In genomic region chr14:78092040-78092439, GRCh38 we compare ENCODE assay signal across 21 cellular contexts.
DNase-seq lines count a peak whose midpoint lies in the region; ATAC-seq and TF ChIP-seq lines count a peak whose summit lies in the region.
"Had no signal": no experiment of that assay in that cellular context is flagged by ENCODE, and none has a peak within 500 bp of the region (broad histone marks: within the 10 kb centered on the region; RNA-seq: fewer than 3 reads in every experiment).

No MANE protein-coding gene starts in this region.

- H3K36me3 ChIP-seq in RWPE2 (ENCODE audit: low read depth), result no peaks in the 10 kb centered on the region
- no peaks in the 10 kb centered on the region for H3K36me3 ChIP-seq in neuronal stem cell (replicated peaks in 1 of 2; ENCODE audit: control insufficient read depth in 2 of 2, insufficient read depth in 2 of 2, low read length in 2 of 2)
- H3K36me3 ChIP-seq: BE2C had no signal

- H3K4me1 ChIP-seq in RWPE2 (ENCODE audit: insufficient read depth, poor library complexity, severe bottlenecking), result no peaks in the 10 kb centered on the region
- peaks cover 0 to 2% of the 10 kb centered on the region in 2 donors for H3K4me1 ChIP-seq in neuronal stem cell (ENCODE audit: control insufficient read depth in 2 of 2, insufficient read depth in 1 of 2, low read depth in 1 of 2, low read length in 2 of 2)
- H3K4me1 ChIP-seq: BE2C had no signal

- peak overlapping the region; percentile 51 for H3K18ac ChIP-seq in neuronal stem cell (ENCODE audit: low read length)

- no peak overlapping the region for H2BK15ac ChIP-seq in neuronal stem cell (ENCODE audit: low read length)

- H3K27ac ChIP-seq in RWPE2 (ENCODE audit: poor library complexity, severe bottlenecking) (no peak overlapping the region), neuronal stem cell (replicated peaks; ENCODE audit: low read length) (no peak overlapping the region)
- H3K27ac ChIP-seq: GM23248, HL-60 had no signal

- TF ChIP-seq CTCF in RWPE2 (IDR thresholded peaks at IDR 0.05; ENCODE audit: poor library complexity, severe bottlenecking), result no peak

- no peak overlapping the region for H2BK12ac ChIP-seq in neuronal stem cell (ENCODE audit: low read length)

- no peak overlapping the region for H3K4me2 ChIP-seq in neuronal stem cell (ENCODE audit: insufficient read depth, low read length, poor library complexity, severe bottlenecking)

- peak overlapping the region; percentile 8 for H3K23ac ChIP-seq in neuronal stem cell (ENCODE audit: low read depth, low read length, poor library complexity)

- H3K9me3 ChIP-seq in RWPE2 (ENCODE audit: severe bottlenecking) (no peaks in the 10 kb centered on the region), neuronal stem cell (replicated peaks in 1 of 2; ENCODE audit: control insufficient read depth in 2 of 2, insufficient read depth in 1 of 2, low read depth in 1 of 2, low read length in 2 of 2) (no peaks in the 10 kb centered on the region)
- H3K9me3 ChIP-seq: BE2C had no signal

- H2AFZ ChIP-seq in neuronal stem cell (ENCODE audit: low read length), result no peak overlapping the region
- H2AFZ ChIP-seq: GM23248 had no signal

- H4K8ac ChIP-seq in neuronal stem cell (ENCODE audit: low read depth, low read length), result no peak overlapping the region

- H2BK120ac ChIP-seq in neuronal stem cell (ENCODE audit: low read depth, low read length), result no peak overlapping the region

- DNase-seq in ELF-1 (ENCODE audit: low read depth, low spot score) (peak; percentile 37), RWPE2 (ENCODE audit: low spot score) (no peak), neuronal stem cell (ENCODE audit: low spot score) (no peak), sciatic nerve (ENCODE audit: low spot score) (no peak), NAMALWA (ENCODE audit: low spot score) (no peak)
- DNase-seq: ACHN; BE2C; C1 segment of cervical spinal cord; CD4-positive, CD25-positive, alpha-beta regulatory T cell; CD8-positive, alpha-beta memory T cell; COR-L47; DMS 273 treated with DMSO at 0.1 percent for 48 hours; DMS53; DND-41; EL; GM23248; HCEC 1CT; IMR-90 had no signal

- peaks cover 46% of the 10 kb centered on the region for H3K27me3 ChIP-seq in RWPE2 (ENCODE audit: insufficient read depth, poor library complexity, severe bottlenecking)
- peaks cover 0 to 7% (median 0%) of the 10 kb centered on the region in 3 experiments for H3K27me3 ChIP-seq in neuronal stem cell (ENCODE audit: control insufficient read depth in 3 of 3, insufficient read depth in 3 of 3, low read depth in 1 of 3, low read length in 3 of 3)

- no peaks in the 10 kb centered on the region for H3K79me1 ChIP-seq in neuronal stem cell (ENCODE audit: low read depth, low read length)

- no peak overlapping the region for H3K14ac ChIP-seq in neuronal stem cell (ENCODE audit: low read length)

- H4K91ac ChIP-seq in neuronal stem cell (ENCODE audit: low read depth, low read length, poor library complexity), result no peak overlapping the region

- intact Hi-C loops in sciatic nerve (cut with DNase I), result no loop called here

- H2AK5ac ChIP-seq in neuronal stem cell (ENCODE audit: low read depth, low read length), result no peak overlapping the region

- no CpG with 5 or more reads among the region's 7 CpGs for WGBS in neuronal stem cell (ENCODE audit: extremely low coverage in 2 of 2, insufficient read length in 2 of 2, insufficient replicate concordance in 1 of 2), 2 donors

- H3K4ac ChIP-seq in neuronal stem cell (ENCODE audit: low read length), result no peak overlapping the region

- no peak overlapping the region for H3K9ac ChIP-seq in neuronal stem cell (ENCODE audit: low read depth, low read length, poor library complexity)
- H3K9ac ChIP-seq: GM23248 had no signal

- no peak overlapping the region for H2BK5ac ChIP-seq in neuronal stem cell (ENCODE audit: low read length)

- H3K4me3 ChIP-seq in RWPE2 (ENCODE audit: severe bottlenecking), result no peak overlapping the region
- H3K4me3 ChIP-seq in neuronal stem cell (ENCODE audit: low read length in 2 of 2), result no peak overlapping the region
- H3K4me3 ChIP-seq: GM23248 had no signal

- peak; percentile 8; the same call in 1 of the 3 replicates for ATAC-seq in RWPE2 (ENCODE audit: low read depth)
- peak; percentile 30 for ATAC-seq in sciatic nerve
- no peak for ATAC-seq in GM21576 (IDR thresholded peaks at IDR 0.05; ENCODE audit: unreplicated experiment)
- ATAC-seq in HG03457 (IDR thresholded peaks at IDR 0.05; ENCODE audit: unreplicated experiment), result no peak

Comparison
In these comparisons a context has a peak if more than half of its experiments do, and no peak if none do; other contexts are left out.
1. ATAC-seq: peak in RWPE2 (single experiment) and sciatic nerve (single experiment); none in GM21576 (single experiment) and HG03457 (single experiment).